16 cellular contexts compared by ENCODE assay signal in the genomic region with DNA sequence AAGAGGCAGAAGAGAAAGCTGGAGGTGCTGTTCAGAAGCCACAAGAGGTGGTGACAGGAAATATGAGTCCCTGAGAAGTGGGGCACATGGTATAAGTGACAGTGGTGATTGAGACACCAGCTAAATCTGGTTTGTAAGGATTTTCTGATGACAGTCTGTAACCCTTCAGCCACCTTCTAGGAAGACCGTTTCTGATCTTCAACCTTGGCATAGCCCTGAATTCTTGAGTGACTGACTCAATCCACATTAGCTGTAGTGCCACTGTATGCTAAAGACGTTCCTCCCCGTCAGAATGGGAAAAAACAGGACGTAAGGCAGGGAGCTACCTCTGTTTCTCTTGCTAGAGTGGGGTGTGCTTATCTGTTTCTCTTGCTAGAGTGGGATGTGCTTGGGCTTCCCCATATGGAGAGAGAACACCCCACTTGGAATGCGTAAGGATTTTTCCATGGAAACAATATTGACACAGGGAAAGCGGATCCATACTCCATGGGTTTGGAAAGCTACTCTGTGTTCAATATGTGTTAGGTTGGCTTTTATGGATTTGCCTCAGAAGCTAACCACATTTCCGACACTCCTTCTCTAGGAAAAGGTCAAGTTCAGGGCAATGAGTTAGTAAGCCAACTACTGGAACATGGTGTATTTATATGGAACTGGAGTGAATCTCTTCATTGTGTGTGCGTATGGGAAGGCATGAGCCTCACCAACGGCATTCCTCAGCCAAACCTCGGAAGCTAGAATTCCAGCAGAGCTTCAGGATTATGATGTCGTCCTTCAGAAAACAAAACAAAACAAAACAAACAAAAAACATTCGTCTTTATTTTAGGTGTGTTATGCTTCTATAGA.
A peak's percentile ranks its signal among the peaks of the same experiment; 100 is the strongest.
DNase-seq lines count a peak whose midpoint lies in the region; ATAC-seq, FAIRE-seq and TF ChIP-seq lines count a peak whose summit lies in the region.
"Had no signal": no experiment of that assay in that cellular context is flagged by ENCODE, and none has a peak within 500 bp of the region (broad histone marks: within the 10 kb centered on the region; RNA-seq: fewer than 3 reads in every experiment).

No MANE protein-coding gene starts in this region.

- no peak overlapping the region for H3K4me3 ChIP-seq in fibroblast of pulmonary artery (replicated peaks; ENCODE audit: low read depth, low read length)
- no peak overlapping the region for H3K4me3 ChIP-seq in tibial nerve
- H3K4me3 ChIP-seq: prostate gland had no signal

- H3K9me3 ChIP-seq in tibial nerve = no peaks in the 10 kb centered on the region
- H3K9me3 ChIP-seq: Caco-2, prostate gland had no signal

- peak overlapping the region in 2 of 4 donors; percentile 35 to 64 for H3K27ac ChIP-seq in tibial nerve

- H3K36me3 ChIP-seq in tibial nerve = no peaks in the 10 kb centered on the region
- H3K36me3 ChIP-seq: prostate gland had no signal

- no peak for DNase-seq in H54 (ENCODE audit: insufficient read length, low spot score)
- peak; percentile 2 for DNase-seq in SW480 (ENCODE audit: low spot score)
- peak; percentile 86 for DNase-seq in fibroblast of pulmonary artery (ENCODE audit: low read depth)
- DNase-seq in pulmonary artery endothelial cell (ENCODE audit: low read depth, low spot score) = peak; percentile 43
- DNase-seq in tibial nerve (ENCODE audit: low spot score in 2 of 2) = no peak
- DNase-seq: activated T-cell treated with anti-CD3 and anti-CD28 coated beads, Interleukin-2, amount 50 U/mL, for 4 hours; Caco-2; GF-D8; KBM-7; NCI-H1417 treated with DMSO at 0.1 percent for 48 hours; stimulated activated CD4-positive, alpha-beta T cell treated with anti-CD3 and anti-CD28 coated beads, Interleukin-15, amount 100 ng/mL, for 24 hours had no signal

- TF ChIP-seq EP300 in tibial nerve (IDR thresholded peaks at IDR 0.05) = peak in 1 of 2 donors; percentile 35

- H3K27me3 ChIP-seq in tibial nerve = no peaks in the 10 kb centered on the region

- no peak for ATAC-seq in HG03108 (IDR thresholded peaks at IDR 0.05; ENCODE audit: unreplicated experiment)
- no peak for ATAC-seq in GM21381 (IDR thresholded peaks at IDR 0.05; ENCODE audit: unreplicated experiment)
- ATAC-seq in HG03039 (IDR thresholded peaks at IDR 0.05; ENCODE audit: unreplicated experiment) = no peak
- ATAC-seq: activated naive CD4-positive, alpha-beta T cell treated with anti-CD3 and anti-CD28 coated beads, Interleukin-2, amount 50 U/mL, for 72 hours; activated T-cell treated with anti-CD3 and anti-CD28 coated beads, Interleukin-2, amount 50 U/mL, for 4 hours had no signal

- TF ChIP-seq POLR2A in H54 (IDR thresholded peaks at IDR 0.05; ENCODE audit: low read depth, low read length) (no peak), tibial nerve (IDR thresholded peaks at IDR 0.05) (no peak)

- 50 to 53% methylated on average over 12 of the region's 12 CpGs for WGBS in tibial nerve, 2 donors

- H3K4me1 ChIP-seq in tibial nerve = peaks cover 0 to 20% (median 2%) of the 10 kb centered on the region in 4 donors
- H3K4me1 ChIP-seq: Caco-2, prostate gland had no signal

- no peak for TF ChIP-seq CTCF in fibroblast of pulmonary artery (IDR thresholded peaks at IDR 0.05; ENCODE audit: low read length, missing control alignments)
- TF ChIP-seq CTCF in tibial nerve (IDR thresholded peaks at IDR 0.05) = no peak

- FAIRE-seq in H54 (lab: Jason Lieb, UNC) = peak; percentile 57

Comparison
In these comparisons a context has a peak if more than half of its experiments do, and no peak if none do; other contexts are left out.
1. DNase-seq: peak in SW480 (single experiment), fibroblast of pulmonary artery (single experiment) and pulmonary artery endothelial cell (single experiment); none in H54 (single experiment) and tibial nerve (0 of 2).